ENCODE assay signal across 1 cellular context in genomic region chr11:2673871-2674471, GRCh38.
A peak's percentile ranks its signal among the peaks of the same experiment; 100 is the strongest.
TF ChIP-seq lines count a peak whose summit lies in the region.

No MANE protein-coding gene starts in this region.

TF ChIP-seq in HepG2, 621 proteins besides CTCF, POLR2A, EP300 and RAD21 (continued from another document):
- TF ChIP-seq, protein P1, sequence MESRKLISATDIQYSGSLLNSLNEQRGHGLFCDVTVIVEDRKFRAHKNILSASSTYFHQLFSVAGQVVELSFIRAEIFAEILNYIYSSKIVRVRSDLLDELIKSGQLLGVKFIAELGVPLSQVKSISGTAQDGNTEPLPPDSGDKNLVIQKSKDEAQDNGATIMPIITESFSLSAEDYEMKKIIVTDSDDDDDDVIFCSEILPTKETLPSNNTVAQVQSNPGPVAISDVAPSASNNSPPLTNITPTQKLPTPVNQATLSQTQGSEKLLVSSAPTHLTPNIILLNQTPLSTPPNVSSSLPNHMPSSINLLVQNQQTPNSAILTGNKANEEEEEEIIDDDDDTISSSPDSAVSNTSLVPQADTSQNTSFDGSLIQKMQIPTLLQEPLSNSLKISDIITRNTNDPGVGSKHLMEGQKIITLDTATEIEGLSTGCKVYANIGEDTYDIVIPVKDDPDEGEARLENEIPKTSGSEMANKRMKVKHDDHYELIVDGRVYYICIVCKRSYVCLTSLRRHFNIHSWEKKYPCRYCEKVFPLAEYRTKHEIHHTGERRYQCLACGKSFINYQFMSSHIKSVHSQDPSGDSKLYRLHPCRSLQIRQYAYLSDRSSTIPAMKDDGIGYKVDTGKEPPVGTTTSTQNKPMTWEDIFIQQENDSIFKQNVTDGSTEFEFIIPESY (CRISPR knock-in tag; IDR thresholded peaks at IDR 0.05), result 0 out of 2 replicates have a peak, but pooled peaks have one; percentile 38
- TF ChIP-seq SIN3A (IDR thresholded peaks at IDR 0.05; ENCODE audit: borderline replicate concordance, low read depth, low read length), result no peak
- TF ChIP-seq SNAI1 (CRISPR knock-in tag; IDR thresholded peaks at IDR 0.05; ENCODE audit: borderline replicate concordance), result no peak
- no peak for TF ChIP-seq SOX5 (CRISPR knock-in tag; IDR thresholded peaks at IDR 0.05; ENCODE audit: borderline replicate concordance)
